Comparison of ENCODE assay signal across 1 cellular context in the genomic region with DNA sequence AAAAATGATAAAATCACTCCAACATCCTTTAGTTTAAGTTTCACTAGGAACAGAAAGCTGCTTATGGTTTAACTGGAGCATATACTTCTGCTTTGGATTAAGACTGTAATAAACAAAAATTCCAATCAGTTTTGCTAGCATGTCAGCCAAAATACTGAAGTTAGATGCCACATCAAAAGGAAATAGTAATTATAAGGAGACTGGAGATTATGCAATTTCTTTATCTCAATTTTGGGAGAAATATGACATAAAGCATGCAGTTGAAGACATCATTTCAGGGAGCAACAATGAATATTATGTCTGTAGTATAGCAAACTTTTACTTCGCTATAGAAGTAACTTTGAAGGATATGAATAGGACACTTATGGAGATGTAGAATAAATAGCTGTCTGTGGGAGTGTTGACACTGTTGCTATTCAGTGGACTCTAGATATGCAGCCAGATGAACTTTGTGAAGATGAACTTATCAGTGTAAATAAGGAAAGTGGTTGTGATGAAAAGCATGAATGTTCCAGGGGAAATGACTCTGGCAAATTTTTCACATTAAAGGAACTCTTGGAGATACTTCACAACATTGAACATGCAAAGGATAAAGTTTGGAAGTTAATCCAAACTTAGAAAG.
TF ChIP-seq lines count a peak whose summit lies in the region.

No MANE protein-coding gene starts in this region.

TF ChIP-seq in HepG2, 621 proteins besides CTCF, POLR2A, EP300 and RAD21 (continued from another document and continues in another):
- no peak for TF ChIP-seq SOX13 (IDR thresholded peaks at IDR 0.05)
- peak in 1 of 2 experiments; percentile 85; a peak in 2 of 4 replicates for TF ChIP-seq SOX13 (CRISPR knock-in tag; conservative IDR thresholded peaks at IDR 0.05 in 1 of 2, IDR thresholded peaks at IDR 0.05 in 1 of 2)
- TF ChIP-seq, protein P1, sequence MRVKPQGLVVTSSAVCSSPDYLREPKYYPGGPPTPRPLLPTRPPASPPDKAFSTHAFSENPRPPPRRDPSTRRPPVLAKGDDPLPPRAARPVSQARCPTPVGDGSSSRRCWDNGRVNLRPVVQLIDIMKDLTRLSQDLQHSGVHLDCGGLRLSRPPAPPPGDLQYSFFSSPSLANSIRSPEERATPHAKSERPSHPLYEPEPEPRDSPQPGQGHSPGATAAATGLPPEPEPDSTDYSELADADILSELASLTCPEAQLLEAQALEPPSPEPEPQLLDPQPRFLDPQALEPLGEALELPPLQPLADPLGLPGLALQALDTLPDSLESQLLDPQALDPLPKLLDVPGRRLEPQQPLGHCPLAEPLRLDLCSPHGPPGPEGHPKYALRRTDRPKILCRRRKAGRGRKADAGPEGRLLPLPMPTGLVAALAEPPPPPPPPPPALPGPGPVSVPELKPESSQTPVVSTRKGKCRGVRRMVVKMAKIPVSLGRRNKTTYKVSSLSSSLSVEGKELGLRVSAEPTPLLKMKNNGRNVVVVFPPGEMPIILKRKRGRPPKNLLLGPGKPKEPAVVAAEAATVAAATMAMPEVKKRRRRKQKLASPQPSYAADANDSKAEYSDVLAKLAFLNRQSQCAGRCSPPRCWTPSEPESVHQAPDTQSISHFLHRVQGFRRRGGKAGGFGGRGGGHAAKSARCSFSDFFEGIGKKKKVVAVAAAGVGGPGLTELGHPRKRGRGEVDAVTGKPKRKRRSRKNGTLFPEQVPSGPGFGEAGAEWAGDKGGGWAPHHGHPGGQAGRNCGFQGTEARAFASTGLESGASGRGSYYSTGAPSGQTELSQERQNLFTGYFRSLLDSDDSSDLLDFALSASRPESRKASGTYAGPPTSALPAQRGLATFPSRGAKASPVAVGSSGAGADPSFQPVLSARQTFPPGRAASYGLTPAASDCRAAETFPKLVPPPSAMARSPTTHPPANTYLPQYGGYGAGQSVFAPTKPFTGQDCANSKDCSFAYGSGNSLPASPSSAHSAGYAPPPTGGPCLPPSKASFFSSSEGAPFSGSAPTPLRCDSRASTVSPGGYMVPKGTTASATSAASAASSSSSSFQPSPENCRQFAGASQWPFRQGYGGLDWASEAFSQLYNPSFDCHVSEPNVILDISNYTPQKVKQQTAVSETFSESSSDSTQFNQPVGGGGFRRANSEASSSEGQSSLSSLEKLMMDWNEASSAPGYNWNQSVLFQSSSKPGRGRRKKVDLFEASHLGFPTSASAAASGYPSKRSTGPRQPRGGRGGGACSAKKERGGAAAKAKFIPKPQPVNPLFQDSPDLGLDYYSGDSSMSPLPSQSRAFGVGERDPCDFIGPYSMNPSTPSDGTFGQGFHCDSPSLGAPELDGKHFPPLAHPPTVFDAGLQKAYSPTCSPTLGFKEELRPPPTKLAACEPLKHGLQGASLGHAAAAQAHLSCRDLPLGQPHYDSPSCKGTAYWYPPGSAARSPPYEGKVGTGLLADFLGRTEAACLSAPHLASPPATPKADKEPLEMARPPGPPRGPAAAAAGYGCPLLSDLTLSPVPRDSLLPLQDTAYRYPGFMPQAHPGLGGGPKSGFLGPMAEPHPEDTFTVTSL (CRISPR knock-in tag; IDR thresholded peaks at IDR 0.05; ENCODE audit: borderline replicate concordance): peak; percentile 96
- TF ChIP-seq HMG20B (CRISPR knock-in tag; conservative IDR thresholded peaks at IDR 0.05): 0 out of 2 replicates have a peak, but pooled peaks have one; percentile 52
- peak; percentile 73 for TF ChIP-seq SAP130 (CRISPR knock-in tag; IDR thresholded peaks at IDR 0.05; ENCODE audit: low read depth)
- TF ChIP-seq HNF4A (CRISPR knock-in tag; IDR thresholded peaks at IDR 0.05): peak; percentile 93
- peak; percentile 69 for TF ChIP-seq CEBPG (CRISPR knock-in tag; IDR thresholded peaks at IDR 0.05)
- TF ChIP-seq ZNF350 (CRISPR knock-in tag; IDR thresholded peaks at IDR 0.05; ENCODE audit: borderline replicate concordance, low read depth): no peak
- TF ChIP-seq, protein P2, sequence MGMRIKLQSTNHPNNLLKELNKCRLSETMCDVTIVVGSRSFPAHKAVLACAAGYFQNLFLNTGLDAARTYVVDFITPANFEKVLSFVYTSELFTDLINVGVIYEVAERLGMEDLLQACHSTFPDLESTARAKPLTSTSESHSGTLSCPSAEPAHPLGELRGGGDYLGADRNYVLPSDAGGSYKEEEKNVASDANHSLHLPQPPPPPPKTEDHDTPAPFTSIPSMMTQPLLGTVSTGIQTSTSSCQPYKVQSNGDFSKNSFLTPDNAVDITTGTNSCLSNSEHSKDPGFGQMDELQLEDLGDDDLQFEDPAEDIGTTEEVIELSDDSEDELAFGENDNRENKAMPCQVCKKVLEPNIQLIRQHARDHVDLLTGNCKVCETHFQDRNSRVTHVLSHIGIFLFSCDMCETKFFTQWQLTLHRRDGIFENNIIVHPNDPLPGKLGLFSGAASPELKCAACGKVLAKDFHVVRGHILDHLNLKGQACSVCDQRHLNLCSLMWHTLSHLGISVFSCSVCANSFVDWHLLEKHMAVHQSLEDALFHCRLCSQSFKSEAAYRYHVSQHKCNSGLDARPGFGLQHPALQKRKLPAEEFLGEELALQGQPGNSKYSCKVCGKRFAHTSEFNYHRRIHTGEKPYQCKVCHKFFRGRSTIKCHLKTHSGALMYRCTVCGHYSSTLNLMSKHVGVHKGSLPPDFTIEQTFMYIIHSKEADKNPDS (CRISPR knock-in tag; IDR thresholded peaks at IDR 0.05): 0 out of 2 replicates have a peak, but pooled peaks have one; percentile 52
- no peak for TF ChIP-seq ZC3H13 (CRISPR knock-in tag; IDR thresholded peaks at IDR 0.05)
- no peak for TF ChIP-seq RBM39 (IDR thresholded peaks at IDR 0.05; ENCODE audit: low read depth, low read length, poor library complexity, severe bottlenecking)
- TF ChIP-seq POGZ (CRISPR knock-in tag; IDR thresholded peaks at IDR 0.05): peak; percentile 54; the same call in 1 of the 2 replicates
- TF ChIP-seq, protein P3, sequence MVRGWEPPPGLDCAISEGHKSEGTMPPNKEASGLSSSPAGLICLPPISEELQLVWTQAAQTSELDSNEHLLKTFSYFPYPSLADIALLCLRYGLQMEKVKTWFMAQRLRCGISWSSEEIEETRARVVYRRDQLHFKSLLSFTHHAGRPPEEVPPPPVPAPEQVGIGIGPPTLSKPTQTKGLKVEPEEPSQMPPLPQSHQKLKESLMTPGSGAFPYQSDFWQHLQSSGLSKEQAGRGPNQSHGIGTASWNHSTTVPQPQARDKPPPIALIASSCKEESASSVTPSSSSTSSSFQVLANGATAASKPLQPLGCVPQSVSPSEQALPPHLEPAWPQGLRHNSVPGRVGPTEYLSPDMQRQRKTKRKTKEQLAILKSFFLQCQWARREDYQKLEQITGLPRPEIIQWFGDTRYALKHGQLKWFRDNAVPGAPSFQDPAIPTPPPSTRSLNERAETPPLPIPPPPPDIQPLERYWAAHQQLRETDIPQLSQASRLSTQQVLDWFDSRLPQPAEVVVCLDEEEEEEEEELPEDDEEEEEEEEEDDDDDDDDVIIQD (CRISPR knock-in tag; IDR thresholded peaks at IDR 0.05; ENCODE audit: low read depth): peak; percentile 92
- TF ChIP-seq ERF (CRISPR knock-in tag; IDR thresholded peaks at IDR 0.05): peak; percentile 58; the same call in 1 of the 2 replicates
- peak; percentile 86 for TF ChIP-seq BCL6 (CRISPR knock-in tag; IDR thresholded peaks at IDR 0.05)
- peak; percentile 70; the same call in 1 of the 2 replicates for TF ChIP-seq FOXK1 (CRISPR knock-in tag; IDR thresholded peaks at IDR 0.05; ENCODE audit: borderline replicate concordance, low read depth)
- peak; percentile 40; the same call in 1 of the 2 replicates for TF ChIP-seq ZNF644 (CRISPR knock-in tag; IDR thresholded peaks at IDR 0.05; ENCODE audit: low read depth)
- TF ChIP-seq, protein P4, sequence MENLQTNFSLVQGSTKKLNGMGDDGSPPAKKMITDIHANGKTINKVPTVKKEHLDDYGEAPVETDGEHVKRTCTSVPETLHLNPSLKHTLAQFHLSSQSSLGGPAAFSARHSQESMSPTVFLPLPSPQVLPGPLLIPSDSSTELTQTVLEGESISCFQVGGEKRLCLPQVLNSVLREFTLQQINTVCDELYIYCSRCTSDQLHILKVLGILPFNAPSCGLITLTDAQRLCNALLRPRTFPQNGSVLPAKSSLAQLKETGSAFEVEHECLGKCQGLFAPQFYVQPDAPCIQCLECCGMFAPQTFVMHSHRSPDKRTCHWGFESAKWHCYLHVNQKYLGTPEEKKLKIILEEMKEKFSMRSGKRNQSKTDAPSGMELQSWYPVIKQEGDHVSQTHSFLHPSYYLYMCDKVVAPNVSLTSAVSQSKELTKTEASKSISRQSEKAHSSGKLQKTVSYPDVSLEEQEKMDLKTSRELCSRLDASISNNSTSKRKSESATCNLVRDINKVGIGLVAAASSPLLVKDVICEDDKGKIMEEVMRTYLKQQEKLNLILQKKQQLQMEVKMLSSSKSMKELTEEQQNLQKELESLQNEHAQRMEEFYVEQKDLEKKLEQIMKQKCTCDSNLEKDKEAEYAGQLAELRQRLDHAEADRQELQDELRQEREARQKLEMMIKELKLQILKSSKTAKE (CRISPR knock-in tag; IDR thresholded peaks at IDR 0.05; ENCODE audit: borderline replicate concordance): peak; percentile 66; the same call in 1 of the 2 replicates
- TF ChIP-seq, protein P5, sequence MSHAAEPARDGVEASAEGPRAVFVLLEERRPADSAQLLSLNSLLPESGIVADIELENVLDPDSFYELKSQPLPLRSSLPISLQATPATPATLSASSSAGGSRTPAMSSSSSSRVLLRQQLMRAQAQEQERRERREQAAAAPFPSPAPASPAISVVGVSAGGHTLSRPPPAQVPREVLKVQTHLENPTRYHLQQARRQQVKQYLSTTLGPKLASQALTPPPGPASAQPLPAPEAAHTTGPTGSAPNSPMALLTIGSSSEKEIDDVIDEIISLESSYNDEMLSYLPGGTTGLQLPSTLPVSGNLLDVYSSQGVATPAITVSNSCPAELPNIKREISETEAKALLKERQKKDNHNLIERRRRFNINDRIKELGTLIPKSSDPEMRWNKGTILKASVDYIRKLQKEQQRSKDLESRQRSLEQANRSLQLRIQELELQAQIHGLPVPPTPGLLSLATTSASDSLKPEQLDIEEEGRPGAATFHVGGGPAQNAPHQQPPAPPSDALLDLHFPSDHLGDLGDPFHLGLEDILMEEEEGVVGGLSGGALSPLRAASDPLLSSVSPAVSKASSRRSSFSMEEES (CRISPR knock-in tag; IDR thresholded peaks at IDR 0.05): 0 out of 2 replicates have a peak, but pooled peaks have one; percentile 18
- TF ChIP-seq THAP11 (CRISPR knock-in tag; IDR thresholded peaks at IDR 0.05): peak; percentile 41; the same call in 1 of the 2 replicates
- peak; percentile 93 for TF ChIP-seq NFIC (IDR thresholded peaks at IDR 0.05; ENCODE audit: low read length)
- TF ChIP-seq ZNF878 (CRISPR knock-in tag; IDR thresholded peaks at IDR 0.05): peak; percentile 41; the same call in 1 of the 2 replicates
- TF ChIP-seq SMARCC2 (IDR thresholded peaks at IDR 0.05): peak; percentile 57; the same call in 1 of the 2 replicates
- TF ChIP-seq CHD4 (IDR thresholded peaks at IDR 0.05; ENCODE audit: borderline replicate concordance, low read length): 0 out of 2 replicates have a peak, but pooled peaks have one; percentile 79
- TF ChIP-seq MBD4 (IDR thresholded peaks at IDR 0.05; ENCODE audit: borderline replicate concordance, low read length): 0 out of 2 replicates have a peak, but pooled peaks have one; percentile 76
- peak; percentile 88 for TF ChIP-seq GATA4 (IDR thresholded peaks at IDR 0.05; ENCODE audit: borderline replicate concordance, low read depth)
- no peak for TF ChIP-seq ZNF777 (CRISPR knock-in tag; IDR thresholded peaks at IDR 0.05)
- TF ChIP-seq, protein P6, sequence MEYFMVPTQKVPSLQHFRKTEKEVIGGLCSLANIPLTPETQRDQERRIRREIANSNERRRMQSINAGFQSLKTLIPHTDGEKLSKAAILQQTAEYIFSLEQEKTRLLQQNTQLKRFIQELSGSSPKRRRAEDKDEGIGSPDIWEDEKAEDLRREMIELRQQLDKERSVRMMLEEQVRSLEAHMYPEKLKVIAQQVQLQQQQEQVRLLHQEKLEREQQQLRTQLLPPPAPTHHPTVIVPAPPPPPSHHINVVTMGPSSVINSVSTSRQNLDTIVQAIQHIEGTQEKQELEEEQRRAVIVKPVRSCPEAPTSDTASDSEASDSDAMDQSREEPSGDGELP (IDR thresholded peaks at IDR 0.05; ENCODE audit: borderline replicate concordance, low read depth): peak; percentile 43; the same call in 1 of the 2 replicates
- TF ChIP-seq, protein P7, sequence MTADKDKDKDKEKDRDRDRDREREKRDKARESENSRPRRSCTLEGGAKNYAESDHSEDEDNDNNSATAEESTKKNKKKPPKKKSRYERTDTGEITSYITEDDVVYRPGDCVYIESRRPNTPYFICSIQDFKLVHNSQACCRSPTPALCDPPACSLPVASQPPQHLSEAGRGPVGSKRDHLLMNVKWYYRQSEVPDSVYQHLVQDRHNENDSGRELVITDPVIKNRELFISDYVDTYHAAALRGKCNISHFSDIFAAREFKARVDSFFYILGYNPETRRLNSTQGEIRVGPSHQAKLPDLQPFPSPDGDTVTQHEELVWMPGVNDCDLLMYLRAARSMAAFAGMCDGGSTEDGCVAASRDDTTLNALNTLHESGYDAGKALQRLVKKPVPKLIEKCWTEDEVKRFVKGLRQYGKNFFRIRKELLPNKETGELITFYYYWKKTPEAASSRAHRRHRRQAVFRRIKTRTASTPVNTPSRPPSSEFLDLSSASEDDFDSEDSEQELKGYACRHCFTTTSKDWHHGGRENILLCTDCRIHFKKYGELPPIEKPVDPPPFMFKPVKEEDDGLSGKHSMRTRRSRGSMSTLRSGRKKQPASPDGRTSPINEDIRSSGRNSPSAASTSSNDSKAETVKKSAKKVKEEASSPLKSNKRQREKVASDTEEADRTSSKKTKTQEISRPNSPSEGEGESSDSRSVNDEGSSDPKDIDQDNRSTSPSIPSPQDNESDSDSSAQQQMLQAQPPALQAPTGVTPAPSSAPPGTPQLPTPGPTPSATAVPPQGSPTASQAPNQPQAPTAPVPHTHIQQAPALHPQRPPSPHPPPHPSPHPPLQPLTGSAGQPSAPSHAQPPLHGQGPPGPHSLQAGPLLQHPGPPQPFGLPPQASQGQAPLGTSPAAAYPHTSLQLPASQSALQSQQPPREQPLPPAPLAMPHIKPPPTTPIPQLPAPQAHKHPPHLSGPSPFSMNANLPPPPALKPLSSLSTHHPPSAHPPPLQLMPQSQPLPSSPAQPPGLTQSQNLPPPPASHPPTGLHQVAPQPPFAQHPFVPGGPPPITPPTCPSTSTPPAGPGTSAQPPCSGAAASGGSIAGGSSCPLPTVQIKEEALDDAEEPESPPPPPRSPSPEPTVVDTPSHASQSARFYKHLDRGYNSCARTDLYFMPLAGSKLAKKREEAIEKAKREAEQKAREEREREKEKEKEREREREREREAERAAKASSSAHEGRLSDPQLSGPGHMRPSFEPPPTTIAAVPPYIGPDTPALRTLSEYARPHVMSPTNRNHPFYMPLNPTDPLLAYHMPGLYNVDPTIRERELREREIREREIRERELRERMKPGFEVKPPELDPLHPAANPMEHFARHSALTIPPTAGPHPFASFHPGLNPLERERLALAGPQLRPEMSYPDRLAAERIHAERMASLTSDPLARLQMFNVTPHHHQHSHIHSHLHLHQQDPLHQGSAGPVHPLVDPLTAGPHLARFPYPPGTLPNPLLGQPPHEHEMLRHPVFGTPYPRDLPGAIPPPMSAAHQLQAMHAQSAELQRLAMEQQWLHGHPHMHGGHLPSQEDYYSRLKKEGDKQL (CRISPR knock-in tag; IDR thresholded peaks at IDR 0.05; ENCODE audit: low read depth): peak; percentile 86
